Comparison of ENCODE assay signal across 7 cellular contexts in genomic region chr17:50200447-50201225, GRCh38. TPM values are rescaled to one million over a fixed set of nuclear protein-coding genes. Genes with fewer than 3 reads are reported as not detected.
DNase-seq lines count a peak whose midpoint lies in the region; ATAC-seq and TF ChIP-seq lines count a peak whose summit lies in the region.

No MANE protein-coding gene starts in this region.

- H3K36me3 Mint-ChIP-seq in activated CD8-positive, alpha-beta T cell treated with anti-CD3 and anti-CD28 coated beads, Interleukin-2, amount 10 ng/mL, durations not matched to agents 7 days and 5 days (ENCODE audit: low read depth): no peaks in the 10 kb centered on the region

- DNase-seq in NCI-H774 (lab: John Stamatoyannopoulos, UW) (peak; percentile 85), medulla oblongata (ENCODE audit: extremely low spot score) (peak; percentile 87)
- DNase-seq in activated CD8-positive, alpha-beta T cell treated with anti-CD3 and anti-CD28 coated beads, Interleukin-2, amount 10 ng/mL, durations not matched to agents 7 days and 5 days: peak; percentile 88
- DNase-seq in effector CD4-positive, alpha-beta T cell: peak; percentile 70
- peak; percentile 64 to 77 (median 67) for DNase-seq in stimulated activated CD4-positive, alpha-beta T cell treated with anti-CD3 and anti-CD28 coated beads, TNF-alpha, amount 100 ng/mL, for 48 hours (ENCODE audit: low read depth in 3 of 3)

- no peak for TF ChIP-seq POLR2A in GM18505 (IDR thresholded peaks at IDR 0.05; ENCODE audit: borderline replicate concordance, extremely low read depth, insufficient read depth, insufficient read length)

- H3K27me3 Mint-ChIP-seq in activated CD8-positive, alpha-beta T cell treated with anti-CD3 and anti-CD28 coated beads, Interleukin-2, amount 10 ng/mL, durations not matched to agents 7 days and 5 days (ENCODE audit: low read depth): peaks cover 42% of the 10 kb centered on the region

- peak; percentile 48 for ATAC-seq in GM18505 (IDR thresholded peaks at IDR 0.05; ENCODE audit: unreplicated experiment)
- peak; percentile 54 for ATAC-seq in HG03378 (IDR thresholded peaks at IDR 0.05; ENCODE audit: unreplicated experiment)
- peak; percentile 82 for ATAC-seq in activated CD8-positive, alpha-beta T cell treated with anti-CD3 and anti-CD28 coated beads, Interleukin-2, amount 10 ng/mL, durations not matched to agents 7 days and 5 days

- no peaks in the 10 kb centered on the region for H3K9me3 Mint-ChIP-seq in activated CD8-positive, alpha-beta T cell treated with anti-CD3 and anti-CD28 coated beads, Interleukin-2, amount 10 ng/mL, durations not matched to agents 7 days and 5 days (ENCODE audit: insufficient read depth)

- peak overlapping the region; percentile 70 for H3K4me3 Mint-ChIP-seq in activated CD8-positive, alpha-beta T cell treated with anti-CD3 and anti-CD28 coated beads, Interleukin-2, amount 10 ng/mL, durations not matched to agents 7 days and 5 days

- CTCF ChIA-PET in activated CD8-positive, alpha-beta T cell treated with anti-CD3 and anti-CD28 coated beads, Interleukin-2, amount 10 ng/mL, durations not matched to agents 7 days and 5 days (lab: Charles Lee): interaction anchor here (0.6 to 6.0 kb wide), 56 partner anchors 9 to 279 kb away, joined by 3 to 191 read pairs (median 4); partner anchors contain the start of genes LRRC59, PDK2, SAMD14 and SGCA

- H3K27ac Mint-ChIP-seq in activated CD8-positive, alpha-beta T cell treated with anti-CD3 and anti-CD28 coated beads, Interleukin-2, amount 10 ng/mL, durations not matched to agents 7 days and 5 days: no peak overlapping the region

- peaks cover 20% of the 10 kb centered on the region for H3K4me1 Mint-ChIP-seq in activated CD8-positive, alpha-beta T cell treated with anti-CD3 and anti-CD28 coated beads, Interleukin-2, amount 10 ng/mL, durations not matched to agents 7 days and 5 days (ENCODE audit: low read depth)

- POLR2A ChIA-PET in activated CD8-positive, alpha-beta T cell treated with anti-CD3 and anti-CD28 coated beads, Interleukin-2, amount 10 ng/mL, durations not matched to agents 7 days and 5 days (lab: Charles Lee): no interaction called here

RNA-seq across cellular contexts. Expression of gene COL1A1, which starts 0.8 kb away (rescaled TPM):
- total RNA-seq in activated CD8-positive, alpha-beta T cell treated with anti-CD3 and anti-CD28 coated beads, Interleukin-2, amount 10 ng/mL, durations not matched to agents 7 days and 5 days: under 1 TPM; 0.18 to 0.26 TPM

RNA-seq across cellular contexts. Expression of gene SGCA, which starts 34.8 kb away (rescaled TPM):
- not detected for total RNA-seq in activated CD8-positive, alpha-beta T cell treated with anti-CD3 and anti-CD28 coated beads, Interleukin-2, amount 10 ng/mL, durations not matched to agents 7 days and 5 days

RNA-seq across cellular contexts. Expression of gene PPP1R9B, which starts 50.2 kb away (rescaled TPM):
- total RNA-seq in activated CD8-positive, alpha-beta T cell treated with anti-CD3 and anti-CD28 coated beads, Interleukin-2, amount 10 ng/mL, durations not matched to agents 7 days and 5 days: 100 to 1,000 TPM; 113 to 115 TPM

Comparison
In these comparisons a context has a peak if more than half of its experiments do, and no peak if none do; other contexts are left out.
1. Peak in every context shown above with its lines: DNase-seq and ATAC-seq.